8 cellular contexts compared by ENCODE assay signal in genomic region chr6:158057213-158057987, GRCh38.
DNase-seq lines count a peak whose midpoint lies in the region; ATAC-seq and TF ChIP-seq lines count a peak whose summit lies in the region.

No MANE protein-coding gene starts in this region.

- H3K27me3 Mint-ChIP-seq in CD14-positive monocyte (ENCODE audit: low read depth in 3 of 3): peaks cover 1 to 3% (median 2%) of the 10 kb centered on the region in 3 donors
- peaks cover 2% of the 10 kb centered on the region for H3K27me3 Mint-ChIP-seq in activated naive CD8-positive, alpha-beta T cell treated with anti-CD3 and anti-CD28 coated beads, Interleukin-2, amount 50 U/mL, for 24 hours
- H3K27me3 Mint-ChIP-seq in natural killer cell (ENCODE audit: low read depth in 2 of 2): no peaks in the 10 kb centered on the region

- TF ChIP-seq CTCF in CD14-positive monocyte (IDR thresholded peaks at IDR 0.05) (no peak), natural killer cell (IDR thresholded peaks at IDR 0.05) (no peak)

- peak; percentile 97 for ATAC-seq in activated naive CD8-positive, alpha-beta T cell treated with anti-CD3 and anti-CD28 coated beads, Interleukin-2, amount 50 U/mL, for 24 hours
- ATAC-seq in natural killer cell: peak in 2 of 3 donors; percentile 15 to 17
- ATAC-seq in GM18519 (IDR thresholded peaks at IDR 0.05; ENCODE audit: low FRiP score, unreplicated experiment): no peak

- H3K36me3 Mint-ChIP-seq in CD14-positive monocyte (no peaks in the 10 kb centered on the region), natural killer cell (no peaks in the 10 kb centered on the region)
- H3K36me3 Mint-ChIP-seq in activated naive CD8-positive, alpha-beta T cell treated with anti-CD3 and anti-CD28 coated beads, Interleukin-2, amount 50 U/mL, for 24 hours (ENCODE audit: low read depth): peaks cover 22% of the 10 kb centered on the region

- H3K4me1 Mint-ChIP-seq in CD14-positive monocyte: peaks cover 31% of the 10 kb centered on the region
- peaks cover 48% of the 10 kb centered on the region for H3K4me1 Mint-ChIP-seq in activated naive CD8-positive, alpha-beta T cell treated with anti-CD3 and anti-CD28 coated beads, Interleukin-2, amount 50 U/mL, for 24 hours
- peaks cover 0 to 15% of the 10 kb centered on the region in 2 donors for H3K4me1 Mint-ChIP-seq in natural killer cell

- peak; percentile 91 for DNase-seq in CD14-positive monocyte (ENCODE audit: low spot score)
- DNase-seq in LHCN-M2 (ENCODE audit: low read depth): peak; percentile 96
- DNase-seq in activated naive CD8-positive, alpha-beta T cell treated with anti-CD3 and anti-CD28 coated beads, Interleukin-2, amount 50 U/mL, for 24 hours: peak; percentile 45
- DNase-seq in natural killer cell: no peak
- DNase-seq in middle frontal gyrus (ENCODE audit: extremely low spot score, low spot score): no peak
- no peak for DNase-seq in activated CD4-positive, CD25-positive, alpha-beta regulatory T cell (lab: John Stamatoyannopoulos, UW)
- DNase-seq in NCI-H128 (lab: John Stamatoyannopoulos, UW; ENCODE audit: unreplicated experiment): no peak

- H3K4me3 Mint-ChIP-seq in CD14-positive monocyte (peak overlapping the region; percentile 32 to 56), natural killer cell (no peak overlapping the region)
- peak overlapping the region; percentile 8 for H3K4me3 Mint-ChIP-seq in activated naive CD8-positive, alpha-beta T cell treated with anti-CD3 and anti-CD28 coated beads, Interleukin-2, amount 50 U/mL, for 24 hours

- intact Hi-C loops in CD14-positive monocyte (cut with micrococcal nuclease): loop anchor here (5.0 to 10.0 kb wide), 3 partner anchors 35 to 597 kb away; partner anchors contain the start of gene SYTL3 (in 1 of the 2)
- intact Hi-C loops in natural killer cell (cut with micrococcal nuclease): no loop called here

- H3K9me3 Mint-ChIP-seq in CD14-positive monocyte (peaks cover 0 to 4% (median 0%) of the 10 kb centered on the region in 7 donors), natural killer cell (no peaks in the 10 kb centered on the region)
- H3K9me3 Mint-ChIP-seq in activated naive CD8-positive, alpha-beta T cell treated with anti-CD3 and anti-CD28 coated beads, Interleukin-2, amount 50 U/mL, for 24 hours: no peaks in the 10 kb centered on the region

- H3K27ac Mint-ChIP-seq in CD14-positive monocyte (peak overlapping the region; percentile 88 to 98 (median 95)), natural killer cell (no peak overlapping the region)
- peak overlapping the region; percentile 82 for H3K27ac Mint-ChIP-seq in activated naive CD8-positive, alpha-beta T cell treated with anti-CD3 and anti-CD28 coated beads, Interleukin-2, amount 50 U/mL, for 24 hours

Comparison
In these comparisons a context has a peak if more than half of its experiments do, and no peak if none do; other contexts are left out.
1. DNase-seq: peak in CD14-positive monocyte (single experiment), LHCN-M2 (single experiment) and activated naive CD8-positive, alpha-beta T cell treated with anti-CD3 and anti-CD28 coated beads, Interleukin-2, amount 50 U/mL, for 24 hours (single experiment); none in natural killer cell (single experiment), middle frontal gyrus (single experiment), activated CD4-positive, CD25-positive, alpha-beta regulatory T cell (0 of 4) and NCI-H128 (single experiment).
2. H3K27ac Mint-ChIP-seq: peak in CD14-positive monocyte (7 of 7) and activated naive CD8-positive, alpha-beta T cell treated with anti-CD3 and anti-CD28 coated beads, Interleukin-2, amount 50 U/mL, for 24 hours (single experiment); none in natural killer cell (0 of 2).